Comparison of ENCODE assay signal across 11 cellular contexts in the genomic region with DNA sequence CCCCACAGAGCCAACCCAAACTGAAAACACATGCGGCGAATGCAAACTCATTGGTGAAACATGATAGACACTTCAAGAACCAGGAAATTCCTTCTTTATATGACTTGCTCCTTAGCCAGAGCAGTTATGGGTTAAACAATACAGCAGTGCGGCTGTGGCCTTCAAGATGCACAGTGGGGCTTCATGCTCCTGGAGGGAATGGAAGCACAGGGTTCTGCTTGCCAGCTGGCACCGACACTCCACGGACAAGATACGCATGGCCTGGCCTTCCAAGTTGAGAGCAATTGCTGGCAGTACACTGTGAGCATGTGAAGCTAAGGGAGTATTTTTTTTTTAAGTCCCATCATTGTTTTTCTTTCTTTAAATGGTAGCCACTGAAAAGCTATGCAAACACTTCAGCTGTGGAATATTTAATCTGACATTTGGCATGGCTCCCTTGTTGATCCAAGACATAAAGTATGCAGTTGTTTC.
DNase-seq lines count a peak whose midpoint lies in the region; ATAC-seq, FAIRE-seq and TF ChIP-seq lines count a peak whose summit lies in the region.
"Had no signal": no experiment of that assay in that cellular context is flagged by ENCODE, and none has a peak within 500 bp of the region (broad histone marks: within the 10 kb centered on the region; RNA-seq: fewer than 3 reads in every experiment).

No MANE protein-coding gene starts in this region.

- H3K4me3 ChIP-seq in lower leg skin (ENCODE audit: low read depth, poor library complexity, severe bottlenecking) (no peak overlapping the region), upper lobe of left lung (no peak overlapping the region)

- H3K27me3 ChIP-seq in upper lobe of left lung: no peaks in the 10 kb centered on the region

- peak in 1 of 4 donors; percentile 15 for TF ChIP-seq EP300 in upper lobe of left lung (IDR thresholded peaks at IDR 0.05)

- TF ChIP-seq CTCF in lower leg skin (IDR thresholded peaks at IDR 0.05): no peak
- no peak for TF ChIP-seq CTCF in upper lobe of left lung (IDR thresholded peaks at IDR 0.05)

- TF ChIP-seq POLR2A in lower leg skin (IDR thresholded peaks at IDR 0.05) (no peak), upper lobe of left lung (IDR thresholded peaks at IDR 0.05) (no peak), GM12891 (IDR thresholded peaks at IDR 0.05; ENCODE audit: low read depth, low read length) (no peak)

- 30 to 41% methylated on average over 6 of the region's 6 CpGs for WGBS in lower leg skin, 2 donors
- 52 to 67% methylated on average over 6 of the region's 6 CpGs for WGBS in upper lobe of left lung, 2 donors

- DNase-seq in NCI-H128 (lab: John Stamatoyannopoulos, UW; ENCODE audit: unreplicated experiment): peak; percentile 45
- DNase-seq in cerebellum (ENCODE audit: low spot score): peak; percentile 65
- peak; percentile 87 to 94 for DNase-seq in lower leg skin (ENCODE audit: low spot score in 2 of 2)
- peak in 1 of 2 donors; percentile 39 for DNase-seq in upper lobe of left lung
- no peak for DNase-seq in activated CD4-positive, alpha-beta T cell treated with anti-CD3 and anti-CD28 coated beads, Interleukin-2, amount 50 U/mL, for 4 hours
- DNase-seq in GM12891 (ENCODE audit: insufficient read length, low spot score): no peak
- DNase-seq: activated CD4-positive, CD25-positive, alpha-beta regulatory T cell treated with anti-CD3 and anti-CD28 coated beads, Interleukin-2, amount 50 U/mL, for 72 hours; NCI-H524 treated with DMSO at 0.1 percent for 48 hours; stimulated activated naive CD4-positive, alpha-beta T cell had no signal

- peaks cover 0 to 8% (median 3%) of the 10 kb centered on the region in 4 donors for H3K9me3 ChIP-seq in upper lobe of left lung

- H3K27ac ChIP-seq in upper lobe of left lung: peak overlapping the region in 3 of 4 donors; percentile 10 to 75 (median 62)

- H3K4me1 ChIP-seq in upper lobe of left lung: peaks cover 0 to 13% (median 2%) of the 10 kb centered on the region in 4 donors

- no peaks in the 10 kb centered on the region for H3K36me3 ChIP-seq in upper lobe of left lung

- no peak for FAIRE-seq in GM12891 (lab: Jason Lieb, UNC)
- FAIRE-seq: GM18507 had no signal

- peak; percentile 76 to 90 for ATAC-seq in upper lobe of left lung (ENCODE audit: low FRiP score in 2 of 2)
- no peak for ATAC-seq in HG02970 (IDR thresholded peaks at IDR 0.05; ENCODE audit: low FRiP score, unreplicated experiment)

- intact Hi-C loops in lower leg skin (cut with DNase I; ENCODE audit: low total_unique reads): no loop called here

TF ChIP-seq in GM12891, 5 proteins besides CTCF, POLR2A, EP300 and RAD21:
- no peak for TF ChIP-seq POU2F2 (IDR thresholded peaks at IDR 0.05; ENCODE audit: low read depth, low read length)
- no peak for TF ChIP-seq TAF1 (IDR thresholded peaks at IDR 0.05; ENCODE audit: low read depth, low read length)
- no peak for TF ChIP-seq POLR2AphosphoS5 (IDR thresholded peaks at IDR 0.05; ENCODE audit: low read depth, low read length)
- TF ChIP-seq PAX5 (IDR thresholded peaks at IDR 0.05; ENCODE audit: insufficient read depth, low read length, severe bottlenecking): no peak
- no peak for TF ChIP-seq SPI1 (IDR thresholded peaks at IDR 0.05; ENCODE audit: low read depth, low read length)

Comparison
In these comparisons a context has a peak if more than half of its experiments do, and no peak if none do; other contexts are left out.
1. DNase-seq: peak in NCI-H128 (single experiment), cerebellum (single experiment) and lower leg skin (2 of 2); none in activated CD4-positive, alpha-beta T cell treated with anti-CD3 and anti-CD28 coated beads, Interleukin-2, amount 50 U/mL, for 4 hours (0 of 2) and GM12891 (single experiment).